ENCODE assay signal across 13 cellular contexts in the genomic region with DNA sequence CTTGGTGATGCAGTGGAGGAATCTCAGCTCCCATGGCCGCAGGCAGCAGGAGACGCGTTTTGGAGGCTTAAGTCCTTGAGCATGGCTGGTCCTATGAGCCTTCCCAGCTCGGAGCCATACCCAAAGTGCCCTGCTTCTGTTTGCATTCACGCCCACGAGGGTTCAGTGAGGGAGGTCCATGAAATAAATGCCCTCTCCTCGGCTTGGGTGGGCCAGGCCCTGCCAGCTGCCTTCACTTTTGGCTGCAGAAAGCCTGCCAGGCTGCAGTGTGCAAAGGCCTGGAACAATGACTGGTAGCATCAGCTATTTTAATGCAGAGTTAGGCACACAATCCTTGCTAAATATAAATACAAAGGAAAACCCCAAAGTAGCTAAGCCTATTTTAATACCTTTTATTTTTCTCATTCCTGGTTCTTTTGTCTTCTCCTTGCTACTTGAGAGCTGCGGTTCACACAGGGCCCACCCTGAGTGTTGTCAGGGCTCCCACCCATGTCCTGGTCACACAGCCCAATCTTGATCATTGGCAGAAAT. TPM values are rescaled to one million over a fixed set of nuclear protein-coding genes. Genes with fewer than 3 reads are reported as not detected.
DNase-seq lines count a peak whose midpoint lies in the region; ATAC-seq and TF ChIP-seq lines count a peak whose summit lies in the region.
"Had no signal": no experiment of that assay in that cellular context is flagged by ENCODE, and none has a peak within 500 bp of the region (broad histone marks: within the 10 kb centered on the region; RNA-seq: fewer than 3 reads in every experiment).

No MANE protein-coding gene starts in this region.

- H3K4me3 ChIP-seq in heart left ventricle (no peak overlapping the region), aorta (ENCODE audit: low read length in 2 of 2) (no peak overlapping the region)

- peaks cover 6% of the 10 kb centered on the region for H3K27me3 Mint-ChIP-seq in activated T-helper 2 cell treated with anti-CD3 and anti-CD28 coated beads, Interferon-gamma antibody, Interleukin-2, Interleukin-4, amounts not matched to agents 10 μg/mL and 5 μg/mL and 100 μg/mL, durations not matched to agents 14 hours and 24 hours and 36 hours (ENCODE audit: low read depth)

- WGBS in heart left ventricle, 4 donors = 50 to 66% (median 58%) methylated on average over 6 to 8 of the region's 8 CpGs
- 9 to 10% methylated on average over 8 of the region's 8 CpGs for WGBS in aorta, 2 donors

- H3K4me3 Mint-ChIP-seq in activated T-helper 2 cell treated with anti-CD3 and anti-CD28 coated beads, Interferon-gamma antibody, Interleukin-2, Interleukin-4, amounts not matched to agents 10 μg/mL and 5 μg/mL and 100 μg/mL, durations not matched to agents 14 hours and 24 hours and 36 hours (ENCODE audit: low read depth) = peak overlapping the region; percentile 68

- no peak for ATAC-seq in heart left ventricle
- no peak for ATAC-seq in Right ventricle myocardium inferior
- no peak for ATAC-seq in aorta (ENCODE audit: low FRiP score)
- ATAC-seq in HG03571 (IDR thresholded peaks at IDR 0.05; ENCODE audit: unreplicated experiment) = no peak
- ATAC-seq: stimulated activated naive CD8-positive, alpha-beta T cell treated with anti-CD3 and anti-CD28 coated beads, Interleukin-15, Interleukin-2, amounts not matched to agents 100 U/mL and 50 U/mL, for 24 hours had no signal

- DNase-seq in heart left ventricle = no peak
- no peak for DNase-seq in Right ventricle myocardium inferior (ENCODE audit: missing footprints)
- no peak for DNase-seq in activated T-helper 2 cell treated with anti-CD3 and anti-CD28 coated beads, Interferon-gamma antibody, Interleukin-2, Interleukin-4, amounts not matched to agents 10 μg/mL and 5 μg/mL and 100 μg/mL, durations not matched to agents 14 hours and 24 hours and 36 hours (ENCODE audit: low spot score)
- peak; percentile 30 for DNase-seq in midbrain (lab: John Stamatoyannopoulos, UW)
- DNase-seq in aorta = no peak
- no peak for DNase-seq in DMS79 treated with DMSO at 0.1 percent for 48 hours (lab: John Stamatoyannopoulos, UW)
- DNase-seq in HT-29 (ENCODE audit: low spot score) = no peak
- DNase-seq: AML-193; NCI-H1092; stimulated activated CD4-positive, alpha-beta T cell treated with anti-CD3 and anti-CD28 coated beads, Interleukin-15, amount 100 ng/mL, for 24 hours; stimulated activated naive CD8-positive, alpha-beta T cell treated with anti-CD3 and anti-CD28 coated beads, Interleukin-15, Interleukin-2, amounts not matched to agents 100 U/mL and 50 U/mL, for 24 hours had no signal

- H3K36me3 ChIP-seq in heart left ventricle = no peaks in the 10 kb centered on the region
- no peaks in the 10 kb centered on the region for H3K36me3 ChIP-seq in aorta (ENCODE audit: control insufficient read depth in 1 of 2, insufficient read depth in 2 of 2, low read length in 1 of 2)

- H3K9me3 ChIP-seq in heart left ventricle (no peaks in the 10 kb centered on the region), aorta (ENCODE audit: control insufficient read depth, low read length) (no peaks in the 10 kb centered on the region)

- no peak for TF ChIP-seq CTCF in heart left ventricle (IDR thresholded peaks at IDR 0.05)

- H3K27me3 ChIP-seq in heart left ventricle = no peaks in the 10 kb centered on the region
- H3K27me3 ChIP-seq in aorta (ENCODE audit: control insufficient read depth in 1 of 2, insufficient read depth in 2 of 2, low read length in 1 of 2) = no peaks in the 10 kb centered on the region

- intact Hi-C loops in heart left ventricle (cut with DNase I) (loop anchor here in 6 of 10 donors (2.0 to 10.0 kb wide), 7 partner anchors 47 to 117 kb away; partner anchors contain the start of genes SDE2 (in 4 of the 6) and H3-3A (in 1 of the 6)), Right ventricle myocardium inferior (cut with DNase I) (loop anchor here (2.0 kb wide), 1 partner anchor 113 kb away; the partner anchor contains the start of gene SDE2), aorta (cut with DNase I) (no loop called here)
- intact Hi-C loops in activated T-helper 2 cell treated with anti-CD3 and anti-CD28 coated beads, Interferon-gamma antibody, Interleukin-2, Interleukin-4, amounts not matched to agents 10 μg/mL and 5 μg/mL and 100 μg/mL, durations not matched to agents 14 hours and 24 hours and 36 hours (cut with micrococcal nuclease) = no loop called here

- no peak overlapping the region for H3K27ac Mint-ChIP-seq in activated T-helper 2 cell treated with anti-CD3 and anti-CD28 coated beads, Interferon-gamma antibody, Interleukin-2, Interleukin-4, amounts not matched to agents 10 μg/mL and 5 μg/mL and 100 μg/mL, durations not matched to agents 14 hours and 24 hours and 36 hours

- H3K27ac ChIP-seq in heart left ventricle = peak overlapping the region; percentile 49 to 100 (median 100)
- peak overlapping the region; percentile 57 to 97 for H3K27ac ChIP-seq in aorta (ENCODE audit: low read depth in 1 of 2, low read length in 2 of 2)
- H3K27ac ChIP-seq: HL-60 had no signal

- H3K36me3 Mint-ChIP-seq in activated T-helper 2 cell treated with anti-CD3 and anti-CD28 coated beads, Interferon-gamma antibody, Interleukin-2, Interleukin-4, amounts not matched to agents 10 μg/mL and 5 μg/mL and 100 μg/mL, durations not matched to agents 14 hours and 24 hours and 36 hours (ENCODE audit: low read depth) = no peaks in the 10 kb centered on the region

- H3K4me1 ChIP-seq in heart left ventricle = peaks cover 0 to 38% (median 33%) of the 10 kb centered on the region in 12 donors
- H3K4me1 ChIP-seq in aorta (ENCODE audit: control insufficient read depth in 1 of 2, insufficient read depth in 2 of 2, low read length in 2 of 2) = peaks cover 0 to 4% of the 10 kb centered on the region in 2 donors

- H3K9me3 Mint-ChIP-seq in activated T-helper 2 cell treated with anti-CD3 and anti-CD28 coated beads, Interferon-gamma antibody, Interleukin-2, Interleukin-4, amounts not matched to agents 10 μg/mL and 5 μg/mL and 100 μg/mL, durations not matched to agents 14 hours and 24 hours and 36 hours = no peaks in the 10 kb centered on the region

- peaks cover 15% of the 10 kb centered on the region for H3K4me1 Mint-ChIP-seq in activated T-helper 2 cell treated with anti-CD3 and anti-CD28 coated beads, Interferon-gamma antibody, Interleukin-2, Interleukin-4, amounts not matched to agents 10 μg/mL and 5 μg/mL and 100 μg/mL, durations not matched to agents 14 hours and 24 hours and 36 hours (ENCODE audit: low read depth)

- no peak for TF ChIP-seq POLR2A in heart left ventricle (IDR thresholded peaks at IDR 0.05)

RNA-seq across cellular contexts. Expression of gene H3-3A, which starts 49.4 kb away (rescaled TPM):
- total RNA-seq in heart left ventricle (100 to 1,000 TPM; 241 to 386 (median 298) TPM), Right ventricle myocardium inferior (348 TPM), aorta (100 to 1,000 TPM; 310 to 349 TPM)
- polyA plus RNA-seq in heart left ventricle (100 to 1,000 TPM; 412 to 471 TPM), aorta (100 to 1,000 TPM; 464 to 699 TPM)
- 437 and 443 TPM in 2 replicates for total RNA-seq in activated T-helper 2 cell treated with anti-CD3 and anti-CD28 coated beads, Interferon-gamma antibody, Interleukin-2, Interleukin-4, amounts not matched to agents 10 μg/mL and 5 μg/mL and 100 μg/mL, durations not matched to agents 14 hours and 24 hours and 36 hours
- 275 and 298 TPM in 2 replicates for total RNA-seq in HT-29 (2014; rRNA removed; shearing (Covaris generic))

Comparison
In these comparisons a context has a peak if more than half of its experiments do, and no peak if none do; other contexts are left out.
1. intact Hi-C loops: an anchor here in heart left ventricle (2.0 to 10.0 kb wide) and Right ventricle myocardium inferior (2.0 kb wide); none called in activated T-helper 2 cell treated with anti-CD3 and anti-CD28 coated beads, Interferon-gamma antibody, Interleukin-2, Interleukin-4, amounts not matched to agents 10 μg/mL and 5 μg/mL and 100 μg/mL, durations not matched to agents 14 hours and 24 hours and 36 hours and aorta.